31 cellular contexts compared by ENCODE assay signal in the genomic region with DNA sequence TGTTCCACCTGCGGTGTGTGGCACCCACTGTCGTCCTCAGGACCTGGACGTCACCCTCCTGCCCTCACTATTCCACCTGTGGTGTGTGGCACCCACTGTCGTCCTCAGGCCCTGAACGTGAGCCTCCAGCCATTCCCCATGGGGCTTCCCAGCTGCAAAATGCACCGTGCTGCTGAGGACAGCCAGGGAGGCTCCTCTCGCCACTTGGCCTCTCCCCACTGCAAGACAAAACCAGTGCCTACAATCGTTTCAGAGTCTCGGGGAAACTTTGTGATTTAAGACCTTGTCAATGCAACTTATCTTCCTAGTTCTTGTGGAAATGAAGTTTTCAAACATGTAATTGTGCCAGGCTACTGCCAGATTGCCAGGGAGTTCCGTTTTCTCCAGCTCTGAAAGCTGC.
"Had no signal": no experiment of that assay in that cellular context is flagged by ENCODE, and none has a peak within 500 bp of the region (broad histone marks: within the 10 kb centered on the region; RNA-seq: fewer than 3 reads in every experiment).

No MANE protein-coding gene starts in this region.

- H3K4me3 ChIP-seq: ascending aorta, cardiac muscle cell had no signal

- FAIRE-seq: TTC549 had no signal

- H3K27ac ChIP-seq: ascending aorta, cardiac muscle cell, VCaP had no signal

- H3K9me3 Mint-ChIP-seq: activated B cell treated with CpG ODN at 0.5 μM for 24 hours; activated CD4-positive, alpha-beta T cell treated with anti-CD3 and anti-CD28 coated beads, Interleukin-2, amount 10 ng/mL, durations not matched to agents 24 days and 14 days; activated CD8-positive, alpha-beta T cell treated with anti-CD3 and anti-CD28 coated beads for 36 hours; activated naive CD4-positive, alpha-beta T cell treated with anti-CD3 and anti-CD28 coated beads, Interleukin-2, amount 50 U/mL, for 24 hours; activated naive CD8-positive, alpha-beta T cell treated with anti-CD3 and anti-CD28 coated beads, Interleukin-2, amount 10 ng/mL, durations not matched to agents 7 days and 5 days; activated naive CD8-positive, alpha-beta T cell treated with anti-CD3 and anti-CD28 coated beads, Interleukin-2, amount 50 U/mL, for 24 hours; activated T-cell treated with anti-CD3 and anti-CD28 coated beads, Interleukin-2, amount 50 U/mL, for 24 hours; activated T-helper 2 cell treated with anti-CD3 and anti-CD28 coated beads, Interferon-gamma antibody, Interleukin-2, Interleukin-4, amounts not matched to agents 10 μg/mL and 5 μg/mL and 100 μg/mL, durations not matched to agents 14 hours and 24 hours and 36 hours; central memory CD8-positive, alpha-beta T cell; T-helper 1 cell treated with Interleukin-12 subunit alpha and Interleukin-12 subunit beta and Interleukin-4 antibody, amounts not matched to agents 30 μg/mL and 1 μg/mL, for 36 hours; T-helper 2 cell treated with Interferon-gamma antibody and Interleukin-4, amounts not matched to agents 5 μg/mL and 100 μg/mL, for 36 hours had no signal

- H3K4me3 Mint-ChIP-seq: activated B cell treated with CpG ODN at 0.5 μM for 24 hours; activated CD4-positive, alpha-beta memory T cell treated with anti-CD3 and anti-CD28 coated beads for 36 hours; activated CD4-positive, alpha-beta T cell treated with anti-CD3 and anti-CD28 coated beads, Interleukin-2, amount 10 ng/mL, durations not matched to agents 24 days and 14 days; activated CD8-positive, alpha-beta T cell treated with anti-CD3 and anti-CD28 coated beads for 36 hours; activated naive CD4-positive, alpha-beta T cell treated with anti-CD3 and anti-CD28 coated beads, Interleukin-2, amount 10 ng/mL, durations not matched to agents 7 days and 5 days; activated naive CD4-positive, alpha-beta T cell treated with anti-CD3 and anti-CD28 coated beads, Interleukin-2, amount 50 U/mL, for 24 hours; activated naive CD8-positive, alpha-beta T cell; activated naive CD8-positive, alpha-beta T cell treated with anti-CD3 and anti-CD28 coated beads, Interleukin-2, amount 10 ng/mL, durations not matched to agents 7 days and 5 days; activated naive CD8-positive, alpha-beta T cell treated with anti-CD3 and anti-CD28 coated beads, Interleukin-2, amount 50 U/mL, for 24 hours; activated T-cell treated with anti-CD3 and anti-CD28 coated beads, Interleukin-2, amount 50 U/mL, for 24 hours; brain; central memory CD8-positive, alpha-beta T cell; T-helper 1 cell treated with Interleukin-12 subunit alpha and Interleukin-12 subunit beta and Interleukin-4 antibody, amounts not matched to agents 30 μg/mL and 1 μg/mL, for 36 hours; T-helper 2 cell treated with Interferon-gamma antibody and Interleukin-4, amounts not matched to agents 5 μg/mL and 100 μg/mL, for 36 hours had no signal

- H3K27me3 Mint-ChIP-seq: activated B cell treated with CpG ODN at 0.5 μM for 24 hours; activated CD4-positive, alpha-beta memory T cell treated with anti-CD3 and anti-CD28 coated beads for 36 hours; activated CD4-positive, alpha-beta T cell treated with anti-CD3 and anti-CD28 coated beads, Interleukin-2, amount 10 ng/mL, durations not matched to agents 24 days and 14 days; activated CD8-positive, alpha-beta T cell treated with anti-CD3 and anti-CD28 coated beads for 36 hours; activated naive CD4-positive, alpha-beta T cell treated with anti-CD3 and anti-CD28 coated beads, Interleukin-2, amount 10 ng/mL, durations not matched to agents 7 days and 5 days; activated naive CD4-positive, alpha-beta T cell treated with anti-CD3 and anti-CD28 coated beads, Interleukin-2, amount 50 U/mL, for 24 hours; activated naive CD8-positive, alpha-beta T cell treated with anti-CD3 and anti-CD28 coated beads, Interleukin-2, amount 10 ng/mL, durations not matched to agents 7 days and 5 days; activated naive CD8-positive, alpha-beta T cell treated with anti-CD3 and anti-CD28 coated beads, Interleukin-2, amount 50 U/mL, for 24 hours; activated T-cell treated with anti-CD3 and anti-CD28 coated beads, Interleukin-2, amount 50 U/mL, for 24 hours had no signal

- H3K4me1 Mint-ChIP-seq: activated B cell treated with CpG ODN at 0.5 μM for 24 hours; activated CD4-positive, alpha-beta T cell treated with anti-CD3 and anti-CD28 coated beads, Interleukin-2, amount 10 ng/mL, durations not matched to agents 24 days and 14 days; activated naive CD4-positive, alpha-beta T cell treated with anti-CD3 and anti-CD28 coated beads, Interleukin-2, amount 10 ng/mL, durations not matched to agents 7 days and 5 days; activated naive CD4-positive, alpha-beta T cell treated with anti-CD3 and anti-CD28 coated beads, Interleukin-2, amount 50 U/mL, for 24 hours; activated naive CD8-positive, alpha-beta T cell treated with anti-CD3 and anti-CD28 coated beads, Interleukin-2, amount 10 ng/mL, durations not matched to agents 7 days and 5 days; activated naive CD8-positive, alpha-beta T cell treated with anti-CD3 and anti-CD28 coated beads, Interleukin-2, amount 50 U/mL, for 24 hours; brain; central memory CD8-positive, alpha-beta T cell had no signal

- H3K27me3 ChIP-seq: ascending aorta, cardiac muscle cell had no signal

- H3K36me3 Mint-ChIP-seq: activated CD4-positive, alpha-beta memory T cell treated with anti-CD3 and anti-CD28 coated beads for 36 hours; activated naive CD4-positive, alpha-beta T cell treated with anti-CD3 and anti-CD28 coated beads, Interleukin-2, amount 10 ng/mL, durations not matched to agents 7 days and 5 days; activated naive CD4-positive, alpha-beta T cell treated with anti-CD3 and anti-CD28 coated beads, Interleukin-2, amount 50 U/mL, for 24 hours; activated naive CD8-positive, alpha-beta T cell; activated naive CD8-positive, alpha-beta T cell treated with anti-CD3 and anti-CD28 coated beads, Interleukin-2, amount 10 ng/mL, durations not matched to agents 7 days and 5 days had no signal

- H3K4me1 ChIP-seq: ascending aorta had no signal

- H3K36me3 ChIP-seq: ascending aorta, cardiac muscle cell had no signal

- H3K9me3 ChIP-seq: ascending aorta had no signal

- DNase-seq: activated B cell treated with CpG ODN at 0.5 μM for 24 hours; activated CD4-positive, alpha-beta T cell treated with anti-CD3 and anti-CD28 coated beads for 4 hours; activated CD4-positive, alpha-beta T cell treated with anti-CD3 and anti-CD28 coated beads, Interleukin-2, amount 10 ng/mL, durations not matched to agents 24 days and 14 days; activated CD4-positive, alpha-beta T cell treated with anti-CD3 and anti-CD28 coated beads, Interleukin-2, amount 50 U/mL, for 1 hour; activated CD4-positive, alpha-beta T cell treated with anti-CD3 and anti-CD28 coated beads, Interleukin-2, amount 50 U/mL, for 4 hours; activated CD4-positive, CD25-positive, alpha-beta regulatory T cell treated with anti-CD3 and anti-CD28 coated beads, Interleukin-2, amount 50 U/mL, for 72 hours; activated CD8-positive, alpha-beta memory T cell treated with anti-CD3 and anti-CD28 coated beads, Interleukin-2, amount 50 U/mL, for 4 hours; activated effector memory CD4-positive, alpha-beta T cell treated with Interleukin-2 at 50 U/mL for 16 hours; activated gamma-delta T cell; activated naive CD4-positive, alpha-beta T cell treated with anti-CD3 and anti-CD28 coated beads, Interleukin-2, amount 10 ng/mL, durations not matched to agents 7 days and 5 days; activated naive CD4-positive, alpha-beta T cell treated with Interleukin-2 at 50 U/mL for 16 hours; cerebellar nuclear complex; T-helper 1 cell; T-helper 2 cell; T-helper 9 cell had no signal

- H3K27ac Mint-ChIP-seq: activated B cell treated with CpG ODN at 0.5 μM for 24 hours; activated CD4-positive, alpha-beta memory T cell treated with anti-CD3 and anti-CD28 coated beads for 36 hours; activated CD4-positive, alpha-beta T cell treated with anti-CD3 and anti-CD28 coated beads, Interleukin-2, amount 10 ng/mL, durations not matched to agents 24 days and 14 days; activated CD8-positive, alpha-beta T cell treated with anti-CD3 and anti-CD28 coated beads for 36 hours; activated naive CD4-positive, alpha-beta T cell treated with anti-CD3 and anti-CD28 coated beads, Interleukin-2, amount 10 ng/mL, durations not matched to agents 7 days and 5 days; activated naive CD4-positive, alpha-beta T cell treated with anti-CD3 and anti-CD28 coated beads, Interleukin-2, amount 50 U/mL, for 24 hours; activated naive CD8-positive, alpha-beta T cell; activated naive CD8-positive, alpha-beta T cell treated with anti-CD3 and anti-CD28 coated beads, Interleukin-2, amount 10 ng/mL, durations not matched to agents 7 days and 5 days; activated naive CD8-positive, alpha-beta T cell treated with anti-CD3 and anti-CD28 coated beads, Interleukin-2, amount 50 U/mL, for 24 hours; activated T-cell treated with anti-CD3 and anti-CD28 coated beads, Interleukin-2, amount 50 U/mL, for 24 hours; activated T-helper 2 cell treated with anti-CD3 and anti-CD28 coated beads, Interferon-gamma antibody, Interleukin-2, Interleukin-4, amounts not matched to agents 10 μg/mL and 5 μg/mL and 100 μg/mL, durations not matched to agents 14 hours and 24 hours and 36 hours; brain; T-helper 1 cell treated with Interleukin-12 subunit alpha and Interleukin-12 subunit beta and Interleukin-4 antibody, amounts not matched to agents 30 μg/mL and 1 μg/mL, for 36 hours; T-helper 2 cell treated with Interferon-gamma antibody and Interleukin-4, amounts not matched to agents 5 μg/mL and 100 μg/mL, for 36 hours had no signal
